1 cellular context compared by ENCODE assay signal in genomic region chr2:209423562-209424541, GRCh38.
TF ChIP-seq lines count a peak whose summit lies in the region.

TSS of gene MAP2 (plus strand) at chr2:209424047. CDS start at chr2:209653171, 229,124 bp downstream.

TF ChIP-seq in HepG2, 621 proteins besides CTCF, POLR2A, EP300 and RAD21 (continued from another document and continues in another):
- peak; percentile 82; the same call in 1 of the 2 replicates for TF ChIP-seq ZIK1 (CRISPR knock-in tag; IDR thresholded peaks at IDR 0.05; ENCODE audit: borderline replicate concordance, low read depth)
- TF ChIP-seq ISX (CRISPR knock-in tag; conservative IDR thresholded peaks at IDR 0.05): no peak
- no peak for TF ChIP-seq ZBTB37 (CRISPR knock-in tag; IDR thresholded peaks at IDR 0.05)
- no peak for TF ChIP-seq ZNF224 (CRISPR knock-in tag; IDR thresholded peaks at IDR 0.05)
- TF ChIP-seq ZNF280D (CRISPR knock-in tag; IDR thresholded peaks at IDR 0.05): no peak
- TF ChIP-seq ZBTB26 (CRISPR knock-in tag; IDR thresholded peaks at IDR 0.05; ENCODE audit: borderline replicate concordance): no peak; the same call in 1 of the 2 replicates
- no peak for TF ChIP-seq ZNF569 (CRISPR knock-in tag; IDR thresholded peaks at IDR 0.05; ENCODE audit: borderline replicate concordance)
- TF ChIP-seq HNF4G (IDR thresholded peaks at IDR 0.05; ENCODE audit: borderline replicate concordance, low read depth, low read length): no peak
- no peak for TF ChIP-seq HNF4G (CRISPR knock-in tag; IDR thresholded peaks at IDR 0.05; ENCODE audit: borderline replicate concordance, low read depth)
- TF ChIP-seq MEIS1 (CRISPR knock-in tag; IDR thresholded peaks at IDR 0.05; ENCODE audit: borderline replicate concordance): no peak
- TF ChIP-seq ZNF382 (CRISPR knock-in tag; IDR thresholded peaks at IDR 0.05; ENCODE audit: borderline replicate concordance): no peak
- TF ChIP-seq GATAD2A (CRISPR knock-in tag; IDR thresholded peaks at IDR 0.05): no peak
- TF ChIP-seq SATB2 (CRISPR knock-in tag; IDR thresholded peaks at IDR 0.05): no peak
- TF ChIP-seq ZZZ3 (CRISPR knock-in tag; IDR thresholded peaks at IDR 0.05; ENCODE audit: borderline replicate concordance): no peak
- no peak for TF ChIP-seq ZFP36L2 (CRISPR knock-in tag; IDR thresholded peaks at IDR 0.05)
- TF ChIP-seq CREB3 (CRISPR knock-in tag; IDR thresholded peaks at IDR 0.05): no peak
- no peak for TF ChIP-seq ZNF263 (CRISPR knock-in tag; IDR thresholded peaks at IDR 0.05)
- no peak for TF ChIP-seq SSRP1 (CRISPR knock-in tag; IDR thresholded peaks at IDR 0.05)
- no peak for TF ChIP-seq PREB (CRISPR knock-in tag; IDR thresholded peaks at IDR 0.05)
- no peak for TF ChIP-seq BATF2 (CRISPR knock-in tag; IDR thresholded peaks at IDR 0.05)
- TF ChIP-seq ETS1 (CRISPR knock-in tag; IDR thresholded peaks at IDR 0.05): no peak; the same call in 1 of the 2 replicates
- TF ChIP-seq HES4 (CRISPR knock-in tag; IDR thresholded peaks at IDR 0.05; ENCODE audit: borderline replicate concordance): no peak
- no peak for TF ChIP-seq ZSCAN25 (CRISPR knock-in tag; IDR thresholded peaks at IDR 0.05)
- TF ChIP-seq ZNF275 (CRISPR knock-in tag; IDR thresholded peaks at IDR 0.05; ENCODE audit: borderline replicate concordance): no peak
- TF ChIP-seq FOSL1 (CRISPR knock-in tag; IDR thresholded peaks at IDR 0.05; ENCODE audit: borderline replicate concordance): no peak
- TF ChIP-seq ONECUT2 (CRISPR knock-in tag; IDR thresholded peaks at IDR 0.05): no peak
- no peak for TF ChIP-seq ZNF431 (CRISPR knock-in tag; IDR thresholded peaks at IDR 0.05; ENCODE audit: borderline replicate concordance, low read depth)
- no peak for TF ChIP-seq HOXA7 (CRISPR knock-in tag; IDR thresholded peaks at IDR 0.05)
- no peak for TF ChIP-seq ZNF660 (CRISPR knock-in tag; IDR thresholded peaks at IDR 0.05; ENCODE audit: borderline replicate concordance, low read depth)
- no peak for TF ChIP-seq NAIF1 (CRISPR knock-in tag; IDR thresholded peaks at IDR 0.05; ENCODE audit: borderline replicate concordance)
- TF ChIP-seq HNRNPL (IDR thresholded peaks at IDR 0.05; ENCODE audit: low read depth, low read length): no peak
- TF ChIP-seq TARDBP (CRISPR knock-in tag; IDR thresholded peaks at IDR 0.05): no peak
- no peak for TF ChIP-seq TEF (CRISPR knock-in tag; IDR thresholded peaks at IDR 0.05)
- no peak for TF ChIP-seq ZBTB7A (CRISPR knock-in tag; IDR thresholded peaks at IDR 0.05)
- TF ChIP-seq HDAC1 (CRISPR knock-in tag; IDR thresholded peaks at IDR 0.05): no peak
- TF ChIP-seq PCBP1 (IDR thresholded peaks at IDR 0.05; ENCODE audit: borderline replicate concordance, low read depth, low read length): no peak
- TF ChIP-seq ARNT (IDR thresholded peaks at IDR 0.05): no peak
- peak; percentile 67 to 83 for TF ChIP-seq HMGXB4 (CRISPR knock-in tag; IDR thresholded peaks at IDR 0.05; ENCODE audit: borderline replicate concordance in 1 of 2, low read depth in 1 of 2)
- TF ChIP-seq CREM (IDR thresholded peaks at IDR 0.05): no peak
- TF ChIP-seq CREM (CRISPR knock-in tag; IDR thresholded peaks at IDR 0.05): no peak
- TF ChIP-seq ZNF232 (CRISPR knock-in tag; IDR thresholded peaks at IDR 0.05; ENCODE audit: borderline replicate concordance): no peak
- TF ChIP-seq ZNF136 (CRISPR knock-in tag; IDR thresholded peaks at IDR 0.05; ENCODE audit: low read depth): no peak
- no peak for TF ChIP-seq ZNF446 (CRISPR knock-in tag; IDR thresholded peaks at IDR 0.05)
- TF ChIP-seq CEBPZ (IDR thresholded peaks at IDR 0.05; ENCODE audit: low read length): no peak
- TF ChIP-seq MYPOP (CRISPR knock-in tag; IDR thresholded peaks at IDR 0.05): no peak
- TF ChIP-seq JARID2 (CRISPR knock-in tag; IDR thresholded peaks at IDR 0.05; ENCODE audit: insufficient replicate concordance): no peak
- TF ChIP-seq ZNF674 (CRISPR knock-in tag; IDR thresholded peaks at IDR 0.05; ENCODE audit: low read depth): no peak
- peak; percentile 44; the same call in 1 of the 2 replicates for TF ChIP-seq ZFP90 (CRISPR knock-in tag; IDR thresholded peaks at IDR 0.05; ENCODE audit: borderline replicate concordance)
